Comparison of ENCODE assay signal across 8 cellular contexts in genomic region chr17:17041571-17042380, GRCh38. TPM values are rescaled to one million over a fixed set of nuclear protein-coding genes. Genes with fewer than 3 reads are reported as not detected.
DNase-seq lines count a peak whose midpoint lies in the region; ATAC-seq and TF ChIP-seq lines count a peak whose summit lies in the region.

No MANE protein-coding gene starts in this region.

- ATAC-seq in GM19328 (IDR thresholded peaks at IDR 0.05; ENCODE audit: unreplicated experiment) (peak; percentile 95), HG03460 (IDR thresholded peaks at IDR 0.05; ENCODE audit: unreplicated experiment) (peak; percentile 90)

- intact Hi-C loops in colonic mucosa (cut with DNase I): no loop called here

- H3K27me3 ChIP-seq in BJ (ENCODE audit: control insufficient read depth, insufficient read depth, low read length): no peaks in the 10 kb centered on the region
- no peaks in the 10 kb centered on the region for H3K27me3 ChIP-seq in colonic mucosa

- H3K4me3 ChIP-seq in BJ (ENCODE audit: low read depth, low read length): peak overlapping the region; percentile 49
- peak overlapping the region; percentile 47 for H3K4me3 ChIP-seq in colonic mucosa

- DNase-seq in BJ (ENCODE audit: low read depth): peak; percentile 61
- peak; percentile 87 to 96 for DNase-seq in NCI-H524 (lab: John Stamatoyannopoulos, UW)
- DNase-seq in activated CD4-positive, alpha-beta T cell treated with anti-CD3 and anti-CD28 coated beads for 48 hours: peak; percentile 98
- DNase-seq in colonic mucosa: peak; percentile 99
- peak; percentile 99 for DNase-seq in left kidney (ENCODE audit: low read depth, low spot score)
- DNase-seq in stimulated activated CD4-positive, alpha-beta T cell treated with anti-CD3 and anti-CD28 coated beads, Interleukin-1b, Interleukin-23, amount 100 ng/mL, for 4 hours (ENCODE audit: low read depth in 2 of 2): peak; percentile 93 to 97

- POLR2A ChIA-PET in BJ (lab: Charles Lee): no interaction called here

- TF ChIP-seq CTCF in BJ (IDR thresholded peaks at IDR 0.05; ENCODE audit: insufficient read depth, low read depth, low read length) (no peak), colonic mucosa (IDR thresholded peaks at IDR 0.05) (no peak)

- peak overlapping the region; percentile 56 for H3K27ac ChIP-seq in colonic mucosa

- CTCF ChIA-PET in BJ (lab: Yijun Ruan, JAX): no interaction called here

- peak overlapping the region; percentile 72 to 82 for H3K9ac ChIP-seq in colonic mucosa (ENCODE audit: low read depth in 2 of 2, low read length in 2 of 2)

- H3K9me3 ChIP-seq in colonic mucosa: no peaks in the 10 kb centered on the region

- no peaks in the 10 kb centered on the region for H3K36me3 ChIP-seq in BJ (ENCODE audit: control insufficient read depth, insufficient read depth, low read length)
- H3K36me3 ChIP-seq in colonic mucosa: no peaks in the 10 kb centered on the region

- H3K4me1 ChIP-seq in colonic mucosa: peaks cover 12% of the 10 kb centered on the region

RNA-seq across cellular contexts. Expression of gene MPRIP, which starts 0.5 kb away (rescaled TPM):
- 149 and 154 TPM in 2 replicates for polyA plus RNA-seq in BJ (2011; rRNA removed)
- 129 and 187 TPM in 2 replicates for polyA minus RNA-seq in BJ (2011; rRNA and poly(A)+ RNA removed)
- 100 to 1,000 TPM; 146 to 211 TPM for total RNA-seq in colonic mucosa

Comparison
In these comparisons a context has a peak if more than half of its experiments do, and no peak if none do; other contexts are left out.
1. Peak in every context shown above with its lines: DNase-seq, ATAC-seq, H3K4me3 ChIP-seq and H3K27ac ChIP-seq.